Comparison of ENCODE assay signal across 8 cellular contexts in the genomic region with DNA sequence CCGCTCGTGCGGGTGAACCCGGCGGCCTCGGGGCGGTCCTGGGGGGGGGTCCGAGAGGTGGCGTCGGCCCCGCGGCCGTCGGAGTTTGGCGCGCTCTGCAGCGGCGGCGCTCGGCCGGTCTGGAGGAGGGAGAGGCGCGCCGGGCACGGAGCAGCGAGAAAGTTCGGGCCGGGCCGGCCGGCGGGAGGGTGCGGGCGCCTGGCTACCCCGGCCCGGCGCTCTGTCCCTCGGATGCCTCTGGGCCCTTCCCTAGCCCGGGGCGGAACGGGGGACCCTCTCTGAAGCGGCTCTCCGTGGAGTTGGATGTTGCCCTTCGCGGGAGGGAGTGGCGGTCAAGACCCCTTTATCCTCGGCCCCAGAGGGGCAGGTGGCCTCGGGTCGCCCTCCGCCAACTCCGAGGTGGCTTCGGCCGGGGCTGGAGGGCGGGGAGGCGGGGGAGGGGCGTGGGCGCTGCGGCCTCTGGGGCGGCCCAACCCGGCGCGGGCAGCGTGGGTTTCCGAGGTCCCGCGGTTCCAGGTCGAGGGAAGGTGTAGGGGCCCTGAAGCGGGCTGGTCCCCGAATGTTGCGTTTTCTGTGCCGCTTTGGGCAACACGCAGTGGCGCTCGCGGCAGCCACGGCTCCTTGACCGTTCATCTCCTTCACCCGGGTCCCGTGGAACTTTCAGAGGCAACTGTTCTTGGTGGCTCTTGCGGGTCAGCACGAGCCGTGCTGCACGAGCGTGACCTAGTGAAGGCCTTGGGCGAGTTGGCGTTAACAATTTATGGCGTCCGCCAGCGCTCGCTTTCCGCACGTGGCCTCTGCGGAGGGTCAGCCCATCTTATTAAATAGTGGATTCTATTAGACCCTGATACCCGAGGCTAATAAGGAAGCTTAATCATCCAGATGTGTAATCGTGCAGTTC. TPM values are rescaled to one million over a fixed set of nuclear protein-coding genes. Genes with fewer than 3 reads are reported as not detected.
DNase-seq lines count a peak whose midpoint lies in the region; ATAC-seq and TF ChIP-seq lines count a peak whose summit lies in the region.

No MANE protein-coding gene starts in this region.

- no peak for TF ChIP-seq CTCF in WTC11 (IDR thresholded peaks at IDR 0.05)
- TF ChIP-seq CTCF in epithelial cell of proximal tubule (conservative IDR thresholded peaks at IDR 0.05; ENCODE audit: low read depth, low read length) = peak; percentile 5
- TF ChIP-seq CTCF in transverse colon (IDR thresholded peaks at IDR 0.05) = peak in 1 of 5 experiments; percentile 14

- WGBS in transverse colon (ENCODE audit: low coverage in 1 of 2), 2 donors = 1 to 10% methylated on average over 2 to 87 of the region's 94 CpGs

- H3K27ac Mint-ChIP-seq in WTC11 = no peak overlapping the region

- peaks cover 14 to 19% of the 10 kb centered on the region in 2 donors for H3K4me1 ChIP-seq in mucosa of rectum (ENCODE audit: control insufficient read depth in 2 of 2, insufficient read depth in 2 of 2, low read length in 2 of 2)
- peaks cover 0 to 27% (median 24%) of the 10 kb centered on the region in 4 donors for H3K4me1 ChIP-seq in transverse colon

- peaks cover 40% of the 10 kb centered on the region for H3K27me3 Mint-ChIP-seq in WTC11 (ENCODE audit: low read depth)

- POLR2A ChIA-PET in WTC11 (lab: Charles Lee) = interaction anchor here (1.0 to 1.2 kb wide), 2 partner anchors 61 to 68 kb away, joined by 3 read pairs; no protein-coding TSS in a partner anchor

- TF ChIP-seq POLR2A in transverse colon (IDR thresholded peaks at IDR 0.05) = no peak

- no peak for TF ChIP-seq EP300 in transverse colon (IDR thresholded peaks at IDR 0.05; ENCODE audit: low read depth)

- intact Hi-C loops in transverse colon (cut with DNase I; ENCODE audit: low total_unique reads) = no loop called here

- no peaks in the 10 kb centered on the region for H3K36me3 ChIP-seq in mucosa of rectum (ENCODE audit: control insufficient read depth in 2 of 2, insufficient read depth in 2 of 2, low read length in 2 of 2)
- no peaks in the 10 kb centered on the region for H3K36me3 ChIP-seq in transverse colon

- CTCF ChIA-PET in WTC11 (lab: Charles Lee) = interaction anchor here (0.5 to 1.2 kb wide), 2 partner anchors 116 to 259 kb away, joined by 3 to 6 read pairs; no protein-coding TSS in a partner anchor

- H3K27me3 ChIP-seq in mucosa of rectum (ENCODE audit: control insufficient read depth in 2 of 2, insufficient read depth in 2 of 2, low read length in 2 of 2) (peaks cover 0 to 2% of the 10 kb centered on the region in 2 donors), transverse colon (no peaks in the 10 kb centered on the region)

- H3K4me1 Mint-ChIP-seq in WTC11 = peaks cover 19% of the 10 kb centered on the region

- no peak for DNase-seq in activated CD4-positive, CD25-positive, alpha-beta regulatory T cell (lab: John Stamatoyannopoulos, UW)
- DNase-seq in WTC11 (ENCODE audit: low spot score) = peak; percentile 47
- no peak for DNase-seq in epithelial cell of proximal tubule (ENCODE audit: low read depth)
- peak; percentile 37 for DNase-seq in transverse colon
- no peak for DNase-seq in effector CD8-positive, alpha-beta T cell (lab: John Stamatoyannopoulos, UW)

- peaks cover 1% of the 10 kb centered on the region for H3K9me3 Mint-ChIP-seq in WTC11

- H3K4me3 ChIP-seq in epithelial cell of proximal tubule (ENCODE audit: low read depth, low read length) (peak overlapping the region; percentile 71), mucosa of rectum (ENCODE audit: low read length in 2 of 2) (peak overlapping the region; percentile 77 to 81), transverse colon (peak overlapping the region; percentile 58 to 70 (median 64))

- H3K9me3 ChIP-seq in mucosa of rectum (ENCODE audit: control insufficient read depth in 2 of 2, low read length in 2 of 2) (no peaks in the 10 kb centered on the region), transverse colon (no peaks in the 10 kb centered on the region)

- H3K36me3 Mint-ChIP-seq in WTC11 = peaks cover 4% of the 10 kb centered on the region; the same call in 1 of the 2 replicates

- ATAC-seq in activated CD4-positive, CD25-positive, alpha-beta regulatory T cell treated with anti-CD3 and anti-CD28 coated beads, Interleukin-2, amount 50 U/mL, for 24 hours = peak; percentile 12 to 13
- ATAC-seq in HG03025 (IDR thresholded peaks at IDR 0.05; ENCODE audit: low FRiP score, unreplicated experiment) (peak; percentile 15), WTC11 (peak; percentile 51)

- H3K4me3 Mint-ChIP-seq in WTC11 = peak overlapping the region; percentile 81

- in situ Hi-C loops in transverse colon (cut with MboI; ENCODE audit: low pct_ligation_motif_present in 1 of 4, low pct_unique_long_range_greater_than_20kb in 1 of 4, low sequenced_read_pairs in 3 of 4) = no loop called here

- peak overlapping the region; percentile 63 to 73 for H3K9ac ChIP-seq in mucosa of rectum (ENCODE audit: low read depth in 1 of 2, low read length in 2 of 2)

- peak overlapping the region; percentile 85 to 88 for H3K27ac ChIP-seq in mucosa of rectum (ENCODE audit: low read depth in 2 of 2, low read length in 2 of 2)
- H3K27ac ChIP-seq in transverse colon = peak overlapping the region; percentile 85 to 95 (median 87)

TF ChIP-seq in WTC11, 78 proteins besides CTCF, POLR2A, EP300 and RAD21 (continues in another document):
- TF ChIP-seq TCF7 (CRISPR knock-in tag; IDR thresholded peaks at IDR 0.05; ENCODE audit: low read depth) (no peak), ZNF671 (CRISPR knock-in tag; IDR thresholded peaks at IDR 0.05) (no peak), GRHL2 (CRISPR knock-in tag; IDR thresholded peaks at IDR 0.05; ENCODE audit: insufficient replicate concordance, severe bottlenecking) (no peak), SMAD4 (CRISPR knock-in tag; IDR thresholded peaks at IDR 0.05) (no peak), OVOL2 (CRISPR knock-in tag; IDR thresholded peaks at IDR 0.05; ENCODE audit: borderline replicate concordance) (no peak), CBFB (CRISPR knock-in tag; IDR thresholded peaks at IDR 0.05; ENCODE audit: low read depth) (no peak)
- TF ChIP-seq, protein P1, sequence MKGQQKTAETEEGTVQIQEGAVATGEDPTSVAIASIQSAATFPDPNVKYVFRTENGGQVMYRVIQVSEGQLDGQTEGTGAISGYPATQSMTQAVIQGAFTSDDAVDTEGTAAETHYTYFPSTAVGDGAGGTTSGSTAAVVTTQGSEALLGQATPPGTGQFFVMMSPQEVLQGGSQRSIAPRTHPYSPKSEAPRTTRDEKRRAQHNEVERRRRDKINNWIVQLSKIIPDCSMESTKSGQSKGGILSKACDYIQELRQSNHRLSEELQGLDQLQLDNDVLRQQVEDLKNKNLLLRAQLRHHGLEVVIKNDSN (CRISPR knock-in tag; IDR thresholded peaks at IDR 0.05) = peak; percentile 62; the same call in 1 of the 2 replicates
- TF ChIP-seq, protein P2, sequence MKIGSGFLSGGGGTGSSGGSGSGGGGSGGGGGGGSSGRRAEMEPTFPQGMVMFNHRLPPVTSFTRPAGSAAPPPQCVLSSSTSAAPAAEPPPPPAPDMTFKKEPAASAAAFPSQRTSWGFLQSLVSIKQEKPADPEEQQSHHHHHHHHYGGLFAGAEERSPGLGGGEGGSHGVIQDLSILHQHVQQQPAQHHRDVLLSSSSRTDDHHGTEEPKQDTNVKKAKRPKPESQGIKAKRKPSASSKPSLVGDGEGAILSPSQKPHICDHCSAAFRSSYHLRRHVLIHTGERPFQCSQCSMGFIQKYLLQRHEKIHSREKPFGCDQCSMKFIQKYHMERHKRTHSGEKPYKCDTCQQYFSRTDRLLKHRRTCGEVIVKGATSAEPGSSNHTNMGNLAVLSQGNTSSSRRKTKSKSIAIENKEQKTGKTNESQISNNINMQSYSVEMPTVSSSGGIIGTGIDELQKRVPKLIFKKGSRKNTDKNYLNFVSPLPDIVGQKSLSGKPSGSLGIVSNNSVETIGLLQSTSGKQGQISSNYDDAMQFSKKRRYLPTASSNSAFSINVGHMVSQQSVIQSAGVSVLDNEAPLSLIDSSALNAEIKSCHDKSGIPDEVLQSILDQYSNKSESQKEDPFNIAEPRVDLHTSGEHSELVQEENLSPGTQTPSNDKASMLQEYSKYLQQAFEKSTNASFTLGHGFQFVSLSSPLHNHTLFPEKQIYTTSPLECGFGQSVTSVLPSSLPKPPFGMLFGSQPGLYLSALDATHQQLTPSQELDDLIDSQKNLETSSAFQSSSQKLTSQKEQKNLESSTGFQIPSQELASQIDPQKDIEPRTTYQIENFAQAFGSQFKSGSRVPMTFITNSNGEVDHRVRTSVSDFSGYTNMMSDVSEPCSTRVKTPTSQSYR (CRISPR knock-in tag; IDR thresholded peaks at IDR 0.05) = 0 out of 2 replicates have a peak, but pooled peaks have one; percentile 56
- TF ChIP-seq, protein P3, sequence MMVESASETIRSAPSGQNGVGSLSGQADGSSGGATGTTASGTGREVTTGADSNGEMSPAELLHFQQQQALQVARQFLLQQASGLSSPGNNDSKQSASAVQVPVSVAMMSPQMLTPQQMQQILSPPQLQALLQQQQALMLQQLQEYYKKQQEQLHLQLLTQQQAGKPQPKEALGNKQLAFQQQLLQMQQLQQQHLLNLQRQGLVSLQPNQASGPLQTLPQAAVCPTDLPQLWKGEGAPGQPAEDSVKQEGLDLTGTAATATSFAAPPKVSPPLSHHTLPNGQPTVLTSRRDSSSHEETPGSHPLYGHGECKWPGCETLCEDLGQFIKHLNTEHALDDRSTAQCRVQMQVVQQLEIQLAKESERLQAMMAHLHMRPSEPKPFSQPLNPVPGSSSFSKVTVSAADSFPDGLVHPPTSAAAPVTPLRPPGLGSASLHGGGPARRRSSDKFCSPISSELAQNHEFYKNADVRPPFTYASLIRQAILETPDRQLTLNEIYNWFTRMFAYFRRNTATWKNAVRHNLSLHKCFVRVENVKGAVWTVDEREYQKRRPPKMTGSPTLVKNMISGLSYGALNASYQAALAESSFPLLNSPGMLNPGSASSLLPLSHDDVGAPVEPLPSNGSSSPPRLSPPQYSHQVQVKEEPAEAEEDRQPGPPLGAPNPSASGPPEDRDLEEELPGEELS (CRISPR knock-in tag; IDR thresholded peaks at IDR 0.05) = 0 out of 2 replicates have a peak, but pooled peaks have one; percentile 73

RNA-seq across cellular contexts. Expression of a gene that starts 0.7 kb away (rescaled TPM):
- total RNA-seq in WTC11 (2021) (24.8 to 26.1 TPM (median 25.1 TPM) in 3 replicates), epithelial cell of proximal tubule (16.0 and 18.7 TPM in 2 replicates), transverse colon (10 to 100 TPM; 33.9 to 45.6 (median 43.1) TPM)

Comparison
In these comparisons a context has a peak if more than half of its experiments do, and no peak if none do; other contexts are left out.
1. DNase-seq: peak in WTC11 (single experiment) and transverse colon (single experiment); none in activated CD4-positive, CD25-positive, alpha-beta regulatory T cell (0 of 4), epithelial cell of proximal tubule (single experiment) and effector CD8-positive, alpha-beta T cell (single experiment).
2. Peak in every context shown above with its lines, with median percentiles within 50 percentile points of each other: ATAC-seq and H3K4me3 ChIP-seq.